Comparison of ENCODE assay signal across 9 cellular contexts in genomic region chr10:129964611-129965417, GRCh38. TPM values are rescaled to one million over a fixed set of nuclear protein-coding genes. Genes with fewer than 3 reads are reported as not detected.
DNase-seq lines count a peak whose midpoint lies in the region; ATAC-seq lines count a peak whose summit lies in the region.
"Had no signal": no experiment of that assay in that cellular context is flagged by ENCODE, and none has a peak within 500 bp of the region (broad histone marks: within the 10 kb centered on the region; RNA-seq: fewer than 3 reads in every experiment).

No MANE protein-coding gene starts in this region.

- H3K36me3 ChIP-seq in iPS-15b (ENCODE audit: control insufficient read depth, insufficient read depth, low read length) = no peaks in the 10 kb centered on the region
- H3K36me3 ChIP-seq: adrenal gland had no signal

- no peaks in the 10 kb centered on the region for H3K9me3 Mint-ChIP-seq in T-helper 1 cell treated with Interleukin-12 subunit alpha and Interleukin-12 subunit beta and Interleukin-4 antibody, amounts not matched to agents 30 μg/mL and 1 μg/mL, for 36 hours
- H3K9me3 Mint-ChIP-seq in activated CD8-positive, alpha-beta T cell treated with anti-CD3 and anti-CD28 coated beads, Interleukin-2, amount 10 ng/mL, durations not matched to agents 7 days and 5 days (ENCODE audit: insufficient read depth) = peaks cover 6% of the 10 kb centered on the region
- no peaks in the 10 kb centered on the region for H3K9me3 Mint-ChIP-seq in stimulated activated effector memory CD8-positive, alpha-beta T cell treated with anti-CD3 and anti-CD28 coated beads, Interleukin-12 subunit alpha, Interleukin-12 subunit beta, amount 100 ng/mL, for 72 hours

- DNase-seq in T-helper 1 cell = no peak
- DNase-seq in activated CD8-positive, alpha-beta T cell treated with anti-CD3 and anti-CD28 coated beads, Interleukin-2, amount 10 ng/mL, durations not matched to agents 7 days and 5 days = no peak
- DNase-seq in stimulated activated effector memory CD8-positive, alpha-beta T cell treated with anti-CD3 and anti-CD28 coated beads, Interleukin-12 subunit alpha, Interleukin-12 subunit beta, amount 100 ng/mL, for 72 hours (ENCODE audit: low spot score in 2 of 2) = no peak
- no peak for DNase-seq in UCSD-AML1 (lab: John Stamatoyannopoulos, UW; ENCODE audit: unreplicated experiment)
- DNase-seq in SW 1271 (lab: John Stamatoyannopoulos, UW) = no peak

- no peaks in the 10 kb centered on the region for H3K9me3 ChIP-seq in iPS-15b (ENCODE audit: control insufficient read depth, insufficient read depth, low read length)
- H3K9me3 ChIP-seq: adrenal gland had no signal

- ATAC-seq in activated CD8-positive, alpha-beta T cell treated with anti-CD3 and anti-CD28 coated beads, Interleukin-2, amount 10 ng/mL, durations not matched to agents 7 days and 5 days = no peak
- ATAC-seq in stimulated activated effector memory CD8-positive, alpha-beta T cell treated with anti-CD3 and anti-CD28 coated beads, Interleukin-12 subunit alpha, Interleukin-12 subunit beta, amount 100 ng/mL, for 72 hours = no peak
- no peak for ATAC-seq in HG03108 (IDR thresholded peaks at IDR 0.05; ENCODE audit: unreplicated experiment)

- peaks cover 90% of the 10 kb centered on the region for H3K27me3 ChIP-seq in iPS-15b (ENCODE audit: control insufficient read depth, insufficient read depth, low read length)

- H3K4me3 ChIP-seq in iPS-15b (ENCODE audit: low read depth, low read length) = peak overlapping the region; percentile 41

- H3K36me3 Mint-ChIP-seq in T-helper 1 cell treated with Interleukin-12 subunit alpha and Interleukin-12 subunit beta and Interleukin-4 antibody, amounts not matched to agents 30 μg/mL and 1 μg/mL, for 36 hours (ENCODE audit: low read depth) = peaks cover 2% of the 10 kb centered on the region
- H3K36me3 Mint-ChIP-seq in activated CD8-positive, alpha-beta T cell treated with anti-CD3 and anti-CD28 coated beads, Interleukin-2, amount 10 ng/mL, durations not matched to agents 7 days and 5 days (ENCODE audit: low read depth) = peaks cover 4% of the 10 kb centered on the region
- peaks cover 16% of the 10 kb centered on the region for H3K36me3 Mint-ChIP-seq in stimulated activated effector memory CD8-positive, alpha-beta T cell treated with anti-CD3 and anti-CD28 coated beads, Interleukin-12 subunit alpha, Interleukin-12 subunit beta, amount 100 ng/mL, for 72 hours

- peaks cover 19% of the 10 kb centered on the region for H3K4me1 ChIP-seq in iPS-15b (ENCODE audit: control insufficient read depth, insufficient read depth, low read length)

- peak overlapping the region; percentile 48 for H3K4me3 Mint-ChIP-seq in T-helper 1 cell treated with Interleukin-12 subunit alpha and Interleukin-12 subunit beta and Interleukin-4 antibody, amounts not matched to agents 30 μg/mL and 1 μg/mL, for 36 hours
- peak overlapping the region; percentile 53 for H3K4me3 Mint-ChIP-seq in activated CD8-positive, alpha-beta T cell treated with anti-CD3 and anti-CD28 coated beads, Interleukin-2, amount 10 ng/mL, durations not matched to agents 7 days and 5 days
- H3K4me3 Mint-ChIP-seq in stimulated activated effector memory CD8-positive, alpha-beta T cell treated with anti-CD3 and anti-CD28 coated beads, Interleukin-12 subunit alpha, Interleukin-12 subunit beta, amount 100 ng/mL, for 72 hours = peak overlapping the region; percentile 65

- H3K27ac Mint-ChIP-seq in T-helper 1 cell treated with Interleukin-12 subunit alpha and Interleukin-12 subunit beta and Interleukin-4 antibody, amounts not matched to agents 30 μg/mL and 1 μg/mL, for 36 hours = peak overlapping the region; percentile 77
- peak overlapping the region; percentile 60 for H3K27ac Mint-ChIP-seq in activated CD8-positive, alpha-beta T cell treated with anti-CD3 and anti-CD28 coated beads, Interleukin-2, amount 10 ng/mL, durations not matched to agents 7 days and 5 days
- no peak overlapping the region for H3K27ac Mint-ChIP-seq in stimulated activated effector memory CD8-positive, alpha-beta T cell treated with anti-CD3 and anti-CD28 coated beads, Interleukin-12 subunit alpha, Interleukin-12 subunit beta, amount 100 ng/mL, for 72 hours

- POLR2A ChIA-PET in activated CD8-positive, alpha-beta T cell treated with anti-CD3 and anti-CD28 coated beads, Interleukin-2, amount 10 ng/mL, durations not matched to agents 7 days and 5 days (lab: Charles Lee) = no interaction called here

- CTCF ChIA-PET in activated CD8-positive, alpha-beta T cell treated with anti-CD3 and anti-CD28 coated beads, Interleukin-2, amount 10 ng/mL, durations not matched to agents 7 days and 5 days (lab: Charles Lee) = no interaction called here

- H3K9ac ChIP-seq in iPS-15b (ENCODE audit: low read depth, low read length) = no peak overlapping the region

- H3K27me3 Mint-ChIP-seq in T-helper 1 cell treated with Interleukin-12 subunit alpha and Interleukin-12 subunit beta and Interleukin-4 antibody, amounts not matched to agents 30 μg/mL and 1 μg/mL, for 36 hours (ENCODE audit: low read depth) = peaks cover 72% of the 10 kb centered on the region
- peaks cover 61% of the 10 kb centered on the region for H3K27me3 Mint-ChIP-seq in activated CD8-positive, alpha-beta T cell treated with anti-CD3 and anti-CD28 coated beads, Interleukin-2, amount 10 ng/mL, durations not matched to agents 7 days and 5 days (ENCODE audit: low read depth)

- H3K4me1 Mint-ChIP-seq in T-helper 1 cell treated with Interleukin-12 subunit alpha and Interleukin-12 subunit beta and Interleukin-4 antibody, amounts not matched to agents 30 μg/mL and 1 μg/mL, for 36 hours (ENCODE audit: low read depth) = peaks cover 9% of the 10 kb centered on the region
- H3K4me1 Mint-ChIP-seq in activated CD8-positive, alpha-beta T cell treated with anti-CD3 and anti-CD28 coated beads, Interleukin-2, amount 10 ng/mL, durations not matched to agents 7 days and 5 days (ENCODE audit: low read depth) = peaks cover 18% of the 10 kb centered on the region
- H3K4me1 Mint-ChIP-seq in stimulated activated effector memory CD8-positive, alpha-beta T cell treated with anti-CD3 and anti-CD28 coated beads, Interleukin-12 subunit alpha, Interleukin-12 subunit beta, amount 100 ng/mL, for 72 hours = peaks cover 17% of the 10 kb centered on the region

RNA-seq across cellular contexts. Expression of gene EBF3, which starts 0.7 kb away (rescaled TPM):
- total RNA-seq in activated CD8-positive, alpha-beta T cell treated with anti-CD3 and anti-CD28 coated beads, Interleukin-2, amount 10 ng/mL, durations not matched to agents 7 days and 5 days = not detected
